Comparison of ENCODE assay signal across 24 cellular contexts in genomic region chr10:22005763-22006162, GRCh38.
"Had no signal": no experiment of that assay in that cellular context is flagged by ENCODE, and none has a peak within 500 bp of the region (broad histone marks: within the 10 kb centered on the region; RNA-seq: fewer than 3 reads in every experiment).

No MANE protein-coding gene starts in this region.

- DNase-seq: activated CD4-positive, alpha-beta T cell treated with anti-CD3 and anti-CD28 coated beads for 4 hours; activated CD4-positive, alpha-beta T cell treated with anti-CD3 and anti-CD28 coated beads, Interleukin-2, amount 50 U/mL, for 48 hours; activated CD4-positive, CD25-positive, alpha-beta regulatory T cell; activated CD8-positive, alpha-beta memory T cell treated with anti-CD3 and anti-CD28 coated beads, Interleukin-2, amount 50 U/mL, for 48 hours; activated naive CD4-positive, alpha-beta T cell treated with Interleukin-2 at 50 U/mL for 16 hours; activated naive CD8-positive, alpha-beta T cell treated with anti-CD3 and anti-CD28 coated beads for 36 hours; activated T-cell treated with anti-CD3 and anti-CD28 coated beads, Interleukin-2, amount 50 U/mL, for 4 hours; central memory CD4-positive, alpha-beta T cell; effector memory CD4-positive, alpha-beta T cell; glutamatergic neuron; hippocampal formation; left ventricle myocardium inferior; midbrain; ovary; psoas muscle; stimulated activated CD4-positive, alpha-beta T cell treated with anti-CD3 and anti-CD28 coated beads, Interleukin-4, amount 100 ng/mL, for 24 hours; stimulated activated naive CD8-positive, alpha-beta T cell treated with anti-CD3 and anti-CD28 coated beads, Interleukin-15, Interleukin-2, amounts not matched to agents 100 U/mL and 50 U/mL, for 24 hours; T1000; tibial artery had no signal

- H3K27ac Mint-ChIP-seq: activated naive CD8-positive, alpha-beta T cell treated with anti-CD3 and anti-CD28 coated beads for 36 hours; activated T-helper 2 cell treated with anti-CD3 and anti-CD28 coated beads, Interferon-gamma antibody, Interleukin-2, Interleukin-4, amounts not matched to agents 10 μg/mL and 5 μg/mL and 100 μg/mL, durations not matched to agents 14 hours and 24 hours and 36 hours; nephron had no signal

- H3K36me3 ChIP-seq: left ventricle myocardium inferior, neutrophil, ovary, right atrium auricular region, tibial artery had no signal

- H3K4me3 Mint-ChIP-seq: activated naive CD8-positive, alpha-beta T cell treated with anti-CD3 and anti-CD28 coated beads for 36 hours; activated T-cell treated with anti-CD3 and anti-CD28 coated beads, Interleukin-2, amount 50 U/mL, for 4 hours had no signal

- H3K27me3 ChIP-seq: neutrophil, ovary, right atrium auricular region, tibial artery had no signal

- H3K9me3 Mint-ChIP-seq: activated T-cell treated with anti-CD3 and anti-CD28 coated beads, Interleukin-2, amount 50 U/mL, for 4 hours had no signal

- H3K9me3 ChIP-seq: neutrophil, ovary, psoas muscle, right atrium auricular region, tibial artery had no signal

- H3K27ac ChIP-seq: left ventricle myocardium inferior, neutrophil, ovary, psoas muscle, right atrium auricular region, tibial artery had no signal

- ATAC-seq: activated T-cell treated with anti-CD3 and anti-CD28 coated beads, Interleukin-2, amount 50 U/mL, for 4 hours; esophagus mucosa; psoas muscle; stimulated activated naive CD8-positive, alpha-beta T cell treated with anti-CD3 and anti-CD28 coated beads, Interleukin-15, Interleukin-2, amounts not matched to agents 100 U/mL and 50 U/mL, for 24 hours had no signal

- H3K4me3 ChIP-seq: left ventricle myocardium inferior, ovary, psoas muscle, right atrium auricular region, tibial artery had no signal

- H3K36me3 Mint-ChIP-seq: activated naive CD8-positive, alpha-beta T cell treated with anti-CD3 and anti-CD28 coated beads for 36 hours had no signal
